In genomic region chr15:67762610-67763368, GRCh38 we compare ENCODE assay signal across 8 cellular contexts.
DNase-seq lines count a peak whose midpoint lies in the region; ATAC-seq and FAIRE-seq lines count a peak whose summit lies in the region.

No MANE protein-coding gene starts in this region.

- H3K4me1 ChIP-seq in small intestine (ENCODE audit: control insufficient read depth in 2 of 2, insufficient read depth in 1 of 2, low read depth in 1 of 2, low read length in 1 of 2) (peaks cover 0 to 5% of the 10 kb centered on the region in 2 donors), aorta (ENCODE audit: control insufficient read depth in 1 of 2, insufficient read depth in 2 of 2, low read length in 2 of 2) (no peaks in the 10 kb centered on the region)

- H3K27ac ChIP-seq in small intestine (ENCODE audit: low read depth in 1 of 2, low read length in 1 of 2) (no peak overlapping the region), aorta (ENCODE audit: low read depth in 1 of 2, low read length in 2 of 2) (no peak overlapping the region)

- H3K9me3 ChIP-seq in small intestine (ENCODE audit: control insufficient read depth, low read depth) = no peaks in the 10 kb centered on the region
- H3K9me3 ChIP-seq in aorta (ENCODE audit: control insufficient read depth, low read length) = no peaks in the 10 kb centered on the region

- peak; percentile 80 for ATAC-seq in GM18861 (IDR thresholded peaks at IDR 0.05; ENCODE audit: unreplicated experiment)
- ATAC-seq in HG03064 (IDR thresholded peaks at IDR 0.05; ENCODE audit: low read depth, unreplicated experiment) = peak; percentile 89
- ATAC-seq in aorta (ENCODE audit: low FRiP score) = no peak

- H3K4me3 ChIP-seq in small intestine (ENCODE audit: low read depth in 1 of 2, low read length in 2 of 2) (no peak overlapping the region), aorta (ENCODE audit: low read length in 2 of 2) (no peak overlapping the region)

- FAIRE-seq in small intestine (lab: Jason Lieb, UNC) = no peak

- H3K36me3 ChIP-seq in small intestine (ENCODE audit: control insufficient read depth in 2 of 2, insufficient read depth in 2 of 2, low read length in 2 of 2) (peaks cover 0 to 1% of the 10 kb centered on the region in 2 donors), aorta (ENCODE audit: control insufficient read depth in 1 of 2, insufficient read depth in 2 of 2, low read length in 1 of 2) (no peaks in the 10 kb centered on the region)

- H3K27me3 ChIP-seq in small intestine (ENCODE audit: control insufficient read depth in 2 of 2, insufficient read depth in 2 of 2, low read length in 2 of 2) (no peaks in the 10 kb centered on the region), aorta (ENCODE audit: control insufficient read depth in 1 of 2, insufficient read depth in 2 of 2, low read length in 1 of 2) (no peaks in the 10 kb centered on the region)

- DNase-seq in activated T-cell treated with anti-CD3 and anti-CD28 coated beads for 24 hours (ENCODE audit: low read depth) (peak; percentile 54), D341Med (ENCODE audit: low spot score) (no peak), islet precursor cell (no peak), small intestine (no peak), aorta (no peak)
- peak; percentile 51 to 63 (median 55) for DNase-seq in stimulated activated CD4-positive, alpha-beta T cell treated with anti-CD3 and anti-CD28 coated beads, Interleukin-12 subunit alpha, Interleukin-12 subunit beta, amount 100 ng/mL, for 48 hours (ENCODE audit: low read depth in 2 of 3, low spot score in 1 of 3)

- WGBS in small intestine, 3 donors = 66 to 73% (median 71%) methylated on average over 7 of the region's 7 CpGs
- 79 to 85% methylated on average over 7 of the region's 7 CpGs for WGBS in aorta, 2 donors

- intact Hi-C loops in aorta (cut with DNase I) = no loop called here

Comparison
In these comparisons a context has a peak if more than half of its experiments do, and no peak if none do; other contexts are left out.
1. DNase-seq: peak in activated T-cell treated with anti-CD3 and anti-CD28 coated beads for 24 hours (single experiment) and stimulated activated CD4-positive, alpha-beta T cell treated with anti-CD3 and anti-CD28 coated beads, Interleukin-12 subunit alpha, Interleukin-12 subunit beta, amount 100 ng/mL, for 48 hours (3 of 3); none in D341Med (single experiment), islet precursor cell (single experiment), small intestine (single experiment) and aorta (0 of 2).